In the genomic region with DNA sequence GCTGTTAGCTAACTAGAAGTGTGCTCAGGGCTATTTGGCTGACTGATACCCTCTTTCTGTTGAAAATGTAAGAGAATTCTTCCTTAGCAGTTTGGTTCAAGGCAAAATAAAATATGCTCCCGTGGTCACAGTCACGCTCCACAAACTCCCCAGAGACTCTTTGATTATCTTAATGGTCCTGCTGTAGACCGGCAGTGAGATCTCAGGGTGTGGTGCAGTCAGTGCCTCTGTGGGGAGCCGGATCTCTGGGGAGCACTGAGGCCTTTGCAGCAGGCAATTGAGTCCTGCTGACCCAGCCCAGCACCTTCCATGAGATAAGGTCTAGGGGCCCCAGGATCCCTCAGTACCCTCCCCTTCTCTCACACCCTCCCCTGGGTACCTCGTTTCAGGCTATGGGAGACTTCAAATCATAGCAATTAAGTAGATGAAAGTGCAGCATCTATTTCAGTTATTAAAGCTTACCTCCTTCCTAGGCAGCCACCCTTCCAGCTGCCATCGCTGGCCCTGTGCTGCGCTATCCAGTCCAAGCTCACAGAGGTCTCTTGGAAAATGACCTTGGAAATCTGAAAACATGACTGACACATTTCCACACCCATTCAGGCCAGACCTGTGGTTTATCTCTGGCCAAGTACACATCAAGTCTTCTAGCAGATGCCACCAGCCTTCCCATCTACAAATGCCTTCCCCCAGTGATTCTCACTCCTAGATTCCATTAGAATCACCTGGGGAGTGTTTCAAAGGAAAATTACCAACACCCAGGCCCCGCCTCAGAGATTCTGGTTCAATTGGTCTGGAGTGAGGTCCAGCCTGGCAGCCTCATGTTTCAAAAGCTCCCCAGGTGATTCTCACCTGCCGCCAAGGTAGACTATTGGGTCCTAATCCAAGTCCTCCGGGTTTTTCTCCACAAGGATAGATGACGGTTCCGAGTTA, we compare ENCODE assay signal across 20 cellular contexts.
DNase-seq lines count a peak whose midpoint lies in the region; ATAC-seq and TF ChIP-seq lines count a peak whose summit lies in the region.
"Had no signal": no experiment of that assay in that cellular context is flagged by ENCODE, and none has a peak within 500 bp of the region (broad histone marks: within the 10 kb centered on the region; RNA-seq: fewer than 3 reads in every experiment).

No MANE protein-coding gene starts in this region.

- no peaks in the 10 kb centered on the region for H3K9me3 ChIP-seq in left lung
- H3K9me3 ChIP-seq: testis had no signal

- no peaks in the 10 kb centered on the region for H3K36me3 ChIP-seq in left lung

- H3K4me1 ChIP-seq in left lung, result peaks cover 0 to 5% of the 10 kb centered on the region in 2 donors
- H3K4me1 ChIP-seq: testis had no signal

- H3K27ac ChIP-seq in C4-2B, result peak overlapping the region; percentile 77
- no peak overlapping the region for H3K27ac ChIP-seq in left lung
- H3K27ac ChIP-seq: testis had no signal

- peak; percentile 40 for ATAC-seq in left lung
- ATAC-seq: activated CD4-positive, alpha-beta T cell treated with anti-CD3 and anti-CD28 coated beads for 36 hours; activated T-cell treated with anti-CD3 and anti-CD28 coated beads, Interleukin-2, amount 50 U/mL, for 72 hours; naive thymus-derived CD8-positive, alpha-beta T cell; Right ventricle myocardium inferior; stimulated activated naive B cell treated with anti-CD40 and anti-IgM and Interleukin-4, amounts not matched to agents 10 μg/mL and 1 μg/mL and 100 μg/mL, for 72 hours had no signal

- H3K4me3 ChIP-seq in left lung, result no peak overlapping the region
- H3K4me3 ChIP-seq: smooth muscle cell, testis had no signal

- peak; percentile 74 for DNase-seq in DMS153 treated with DMSO at 0.1 percent for 48 hours (lab: John Stamatoyannopoulos, UW; ENCODE audit: unreplicated experiment)
- DNase-seq in NCI-H69 (lab: John Stamatoyannopoulos, UW), result peak; percentile 87
- DNase-seq in left lung, result no peak
- no peak for DNase-seq in effector CD4-positive, alpha-beta T cell
- no peak for DNase-seq in NCI-H1048 (lab: John Stamatoyannopoulos, UW)
- DNase-seq in activated T-cell treated with anti-CD3 and anti-CD28 coated beads for 4 hours, result no peak
- DNase-seq: activated CD4-positive, alpha-beta T cell treated with anti-CD3 and anti-CD28 coated beads for 36 hours; activated naive CD4-positive, alpha-beta T cell treated with anti-CD3 and anti-CD28 coated beads for 36 hours; activated T-cell treated with anti-CD3 and anti-CD28 coated beads, Interleukin-2, amount 50 U/mL, for 72 hours; amygdala; EL; naive thymus-derived CD8-positive, alpha-beta T cell; NCI-H1105 treated with DMSO at 0.1 percent for 48 hours; NCI-H446; retina; stimulated activated naive B cell treated with anti-CD40 and anti-IgM and Interleukin-4, amounts not matched to agents 10 μg/mL and 1 μg/mL and 100 μg/mL, for 72 hours; testis had no signal

- no peaks in the 10 kb centered on the region for H3K27me3 ChIP-seq in left lung
- H3K27me3 ChIP-seq: testis had no signal

- TF ChIP-seq CTCF in C4-2B (conservative IDR thresholded peaks at IDR 0.05) (no peak), left lung (IDR thresholded peaks at IDR 0.05) (no peak)

- intact Hi-C loops in left lung (cut with DNase I), result no loop called here

Comparison
In these comparisons a context has a peak if more than half of its experiments do, and no peak if none do; other contexts are left out.
1. DNase-seq: peak in DMS153 treated with DMSO at 0.1 percent for 48 hours (single experiment) and NCI-H69 (single experiment); none in left lung (0 of 2), effector CD4-positive, alpha-beta T cell (single experiment), NCI-H1048 (single experiment) and activated T-cell treated with anti-CD3 and anti-CD28 coated beads for 4 hours (single experiment).